In genomic region chr16:2856061-2856670, GRCh38 we compare ENCODE assay signal across 13 cellular contexts. TPM values are rescaled to one million over a fixed set of nuclear protein-coding genes. Genes with fewer than 3 reads are reported as not detected.
DNase-seq lines count a peak whose midpoint lies in the region; ATAC-seq and TF ChIP-seq lines count a peak whose summit lies in the region.
"Had no signal": no experiment of that assay in that cellular context is flagged by ENCODE, and none has a peak within 500 bp of the region (broad histone marks: within the 10 kb centered on the region; RNA-seq: fewer than 3 reads in every experiment).

No MANE protein-coding gene starts in this region.

- no peak for ATAC-seq in HG03108 (IDR thresholded peaks at IDR 0.05; ENCODE audit: unreplicated experiment)

- intact Hi-C loops in vagina (cut with DNase I): no loop called here
- intact Hi-C loops in CD14-positive monocyte (cut with micrococcal nuclease): no loop called here

- peaks cover 14 to 37% (median 23%) of the 10 kb centered on the region in 7 donors for H3K9me3 Mint-ChIP-seq in CD14-positive monocyte

- H3K4me3 ChIP-seq in esophagus (ENCODE audit: low read depth in 1 of 2, low read length in 2 of 2): peak overlapping the region; percentile 71 to 73
- no peak overlapping the region for H3K4me3 ChIP-seq in vagina
- H3K4me3 ChIP-seq: dorsolateral prefrontal cortex, SJCRH30 had no signal

- H3K4me1 Mint-ChIP-seq in CD14-positive monocyte: peaks cover 15% of the 10 kb centered on the region

- peak overlapping the region; percentile 94 to 95 for H3K27ac ChIP-seq in esophagus (ENCODE audit: low read depth in 2 of 2, low read length in 1 of 2)
- peak overlapping the region; percentile 63 for H3K27ac ChIP-seq in vagina
- H3K27ac ChIP-seq: dorsolateral prefrontal cortex, SJCRH30 had no signal

- peaks cover 5 to 6% of the 10 kb centered on the region in 2 donors for H3K9me3 ChIP-seq in esophagus (ENCODE audit: control insufficient read depth in 2 of 2, insufficient read depth in 1 of 2, low read depth in 1 of 2, low read length in 1 of 2)
- no peaks in the 10 kb centered on the region for H3K9me3 ChIP-seq in vagina

- peaks cover 23 to 70% (median 36%) of the 10 kb centered on the region in 3 donors for H3K27me3 Mint-ChIP-seq in CD14-positive monocyte (ENCODE audit: low read depth in 3 of 3)

- H3K36me3 ChIP-seq in esophagus (ENCODE audit: control insufficient read depth in 2 of 2, insufficient read depth in 2 of 2, low read length in 1 of 2): peaks cover 0 to 18% of the 10 kb centered on the region in 2 donors
- H3K36me3 ChIP-seq in vagina: no peaks in the 10 kb centered on the region
- H3K36me3 ChIP-seq: SJCRH30 had no signal

- TF ChIP-seq CTCF in vagina (IDR thresholded peaks at IDR 0.05) (no peak), CD14-positive monocyte (IDR thresholded peaks at IDR 0.05) (no peak)

- no peak overlapping the region for H3K27ac Mint-ChIP-seq in CD14-positive monocyte

- no peak overlapping the region for H3K4me3 Mint-ChIP-seq in CD14-positive monocyte

- DNase-seq in stimulated activated CD4-positive, alpha-beta T cell treated with anti-CD3 and anti-CD28 coated beads, Interleukin-12 subunit alpha, Interleukin-12 subunit beta, amount 100 ng/mL, for 48 hours (ENCODE audit: low read depth in 2 of 3, low spot score in 1 of 3): peak in 2 of 3 donors; percentile 21 to 54
- DNase-seq in stimulated activated CD4-positive, alpha-beta T cell treated with anti-CD3 and anti-CD28 coated beads, Interleukin-4, amount 100 ng/mL, for 4 hours: no peak
- peak; percentile 15 for DNase-seq in NCI-H774 (lab: John Stamatoyannopoulos, UW)
- DNase-seq in vagina (ENCODE audit: extremely low spot score in 2 of 2): no peak
- no peak for DNase-seq in CD14-positive monocyte (ENCODE audit: low spot score)
- no peak for DNase-seq in NCI-H1092 (lab: John Stamatoyannopoulos, UW)
- DNase-seq: dorsolateral prefrontal cortex, GF-D8, Kasumi-1 had no signal

- TF ChIP-seq POLR2A in vagina (IDR thresholded peaks at IDR 0.05): no peak

- H3K27me3 ChIP-seq in esophagus (ENCODE audit: control insufficient read depth in 1 of 2, insufficient read depth in 2 of 2, low read length in 2 of 2) (no peaks in the 10 kb centered on the region), vagina (no peaks in the 10 kb centered on the region)
- H3K27me3 ChIP-seq: SJCRH30 had no signal

- 84% methylated on average over 14 of the region's 14 CpGs for WGBS in esophagus, 2 donors

- peaks cover 0 to 16% of the 10 kb centered on the region in 2 donors for H3K4me1 ChIP-seq in esophagus (ENCODE audit: control insufficient read depth in 2 of 2, insufficient read depth in 2 of 2, low read length in 1 of 2)
- H3K4me1 ChIP-seq in vagina: no peaks in the 10 kb centered on the region
- H3K4me1 ChIP-seq: SJCRH30 had no signal

- H3K36me3 Mint-ChIP-seq in CD14-positive monocyte: peaks cover 2 to 4% of the 10 kb centered on the region in 2 donors

RNA-seq across cellular contexts. Expression of gene PRSS22, which starts 1.8 kb away (rescaled TPM):
- polyA plus RNA-seq in esophagus: 100 to 1,000 TPM; 109 to 281 TPM
- 38.8 TPM for total RNA-seq in vagina
- not detected for polyA plus RNA-seq in CD14-positive monocyte
- total RNA-seq: SJCRH30 had no signal
- polyA plus RNA-seq: neural cell had no signal

RNA-seq across cellular contexts. Expression of gene ZG16B, which starts 26.1 kb away (rescaled TPM):
- polyA plus RNA-seq in esophagus (1 to 10 TPM in 1 of 2 donors, under 1 TPM in 1; 0.77 to 1.1 TPM), CD14-positive monocyte (10 to 100 TPM; 11.0 to 12.9 TPM)
- total RNA-seq in vagina: 11.3 TPM
- total RNA-seq: SJCRH30 had no signal
- polyA plus RNA-seq: neural cell had no signal

RNA-seq across cellular contexts. Expression of gene FLYWCH2, which starts 26.8 kb away (rescaled TPM):
- polyA plus RNA-seq in esophagus: 10 to 100 TPM; 23.9 to 30.9 TPM
- total RNA-seq in vagina: 65.1 TPM
- polyA plus RNA-seq in CD14-positive monocyte: 10 to 100 TPM; 10.9 to 12.7 TPM

RNA-seq across cellular contexts. Expression of gene PRSS21, which starts 39.1 kb away (rescaled TPM):
- polyA plus RNA-seq in esophagus (1 to 10 TPM in 1 of 2 donors, under 1 TPM in 1; 0.86 to 1.8 TPM), CD14-positive monocyte (1 to 10 TPM; 2.1 to 3.1 TPM)
- total RNA-seq in vagina: not detected
- total RNA-seq: SJCRH30 had no signal
- polyA plus RNA-seq: neural cell had no signal

RNA-seq across cellular contexts. Expression of gene FLYWCH1, which starts 55.6 kb away (rescaled TPM):
- polyA plus RNA-seq in esophagus: 10 to 100 TPM; 12.9 to 20.2 TPM
- total RNA-seq in vagina: 32.9 TPM
- 1 to 10 TPM; 5.0 to 7.1 TPM for polyA plus RNA-seq in CD14-positive monocyte

Comparison
In these comparisons a context has a peak if more than half of its experiments do, and no peak if none do; other contexts are left out.
1. DNase-seq: peak in stimulated activated CD4-positive, alpha-beta T cell treated with anti-CD3 and anti-CD28 coated beads, Interleukin-12 subunit alpha, Interleukin-12 subunit beta, amount 100 ng/mL, for 48 hours (2 of 3) and NCI-H774 (single experiment); none in stimulated activated CD4-positive, alpha-beta T cell treated with anti-CD3 and anti-CD28 coated beads, Interleukin-4, amount 100 ng/mL, for 4 hours (0 of 2), vagina (0 of 2), CD14-positive monocyte (single experiment) and NCI-H1092 (single experiment).
2. H3K4me3 ChIP-seq: peak in esophagus (2 of 2); none in vagina (0 of 2).
3. RNA of gene PRSS22, which starts 1.8 kb away (polyA plus RNA-seq): 109 to 281 TPM in esophagus; not detected in CD14-positive monocyte; every median in the first group is over 100 times any median in the second.
4. RNA of gene ZG16B, which starts 26.1 kb away (polyA plus RNA-seq): 11.0 to 12.9 TPM in CD14-positive monocyte; 0.77 to 1.1 TPM in esophagus; every median in the first group is over 4 times any median in the second.